In genomic region chr11:86736303-86737143, GRCh38 we compare ENCODE assay signal across 1 cellular context.
TF ChIP-seq lines count a peak whose summit lies in the region.

No MANE protein-coding gene starts in this region.

TF ChIP-seq in H1, 55 proteins besides CTCF, POLR2A, EP300 and RAD21:
- no peak for TF ChIP-seq ATF2 (IDR thresholded peaks at IDR 0.05; ENCODE audit: low read length)
- TF ChIP-seq FOSL1 (IDR thresholded peaks at IDR 0.05; ENCODE audit: insufficient read depth, low read depth, low read length) = no peak
- no peak for TF ChIP-seq SUZ12 (IDR thresholded peaks at IDR 0.05; ENCODE audit: low read length)
- TF ChIP-seq CHD1 (IDR thresholded peaks at IDR 0.05; ENCODE audit: low read depth, low read length) = no peak
- TF ChIP-seq TAF7 (optimal IDR thresholded peaks at IDR 0.05; ENCODE audit: borderline replicate concordance, low read depth, low read length) = no peak
- no peak for TF ChIP-seq RXRA (IDR thresholded peaks at IDR 0.05; ENCODE audit: insufficient read depth, low read depth, low read length)
- no peak for TF ChIP-seq YY1 (IDR thresholded peaks at IDR 0.05; ENCODE audit: low read depth, low read length)
- TF ChIP-seq TEAD4 (IDR thresholded peaks at IDR 0.05; ENCODE audit: low read depth, low read length) = no peak
- no peak for TF ChIP-seq BCL11A (IDR thresholded peaks at IDR 0.05; ENCODE audit: low read depth in 2 of 2, low read length in 2 of 2)
- TF ChIP-seq GABPA (IDR thresholded peaks at IDR 0.05; ENCODE audit: borderline replicate concordance, insufficient read depth, low read length) = no peak
- no peak for TF ChIP-seq RFX5 (IDR thresholded peaks at IDR 0.05; ENCODE audit: borderline replicate concordance, low read depth, low read length)
- no peak for TF ChIP-seq E2F6 (IDR thresholded peaks at IDR 0.05)
- TF ChIP-seq JUND (IDR thresholded peaks at IDR 0.05; ENCODE audit: low read length) = no peak
- no peak for TF ChIP-seq CTBP2 (IDR thresholded peaks at IDR 0.05; ENCODE audit: borderline replicate concordance, insufficient read depth, insufficient read length, low read length)
- TF ChIP-seq CEBPB (IDR thresholded peaks at IDR 0.05; ENCODE audit: low read depth, low read length) = no peak
- no peak for TF ChIP-seq ASH2L (IDR thresholded peaks at IDR 0.05; ENCODE audit: low read length)
- TF ChIP-seq SIRT6 (IDR thresholded peaks at IDR 0.05; ENCODE audit: low read length) = no peak
- no peak for TF ChIP-seq SP2 (IDR thresholded peaks at IDR 0.05; ENCODE audit: low read length)
- TF ChIP-seq CREB1 (IDR thresholded peaks at IDR 0.05) = no peak
- no peak for TF ChIP-seq TBP (IDR thresholded peaks at IDR 0.05; ENCODE audit: low read depth, low read length)
TF ChIP-seq in H1: peak in this region for 0.
